1 cellular context compared by ENCODE assay signal in the genomic region with DNA sequence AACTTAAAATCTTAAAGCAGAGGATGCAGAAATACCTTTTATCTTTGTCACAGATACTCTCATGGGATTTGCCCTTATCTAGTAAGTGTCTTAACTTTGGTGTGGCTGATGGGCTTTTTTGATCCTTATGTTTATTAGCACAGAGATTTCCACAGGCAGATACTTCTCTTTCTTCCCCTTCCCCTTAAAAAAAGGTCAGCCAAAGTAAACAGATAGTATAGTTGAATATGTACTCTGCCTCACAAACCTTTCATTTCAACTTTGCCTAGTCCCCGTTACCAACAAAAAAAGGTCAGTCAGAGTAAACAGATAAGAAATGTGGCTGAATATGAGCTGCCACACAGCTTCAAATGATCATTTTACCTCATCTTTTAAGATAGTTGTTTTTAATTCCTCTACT.
TF ChIP-seq lines count a peak whose summit lies in the region.

No MANE protein-coding gene starts in this region.

TF ChIP-seq in HepG2, 621 proteins besides CTCF, POLR2A, EP300 and RAD21 (continued from another document and continues in another):
- TF ChIP-seq, protein P1, sequence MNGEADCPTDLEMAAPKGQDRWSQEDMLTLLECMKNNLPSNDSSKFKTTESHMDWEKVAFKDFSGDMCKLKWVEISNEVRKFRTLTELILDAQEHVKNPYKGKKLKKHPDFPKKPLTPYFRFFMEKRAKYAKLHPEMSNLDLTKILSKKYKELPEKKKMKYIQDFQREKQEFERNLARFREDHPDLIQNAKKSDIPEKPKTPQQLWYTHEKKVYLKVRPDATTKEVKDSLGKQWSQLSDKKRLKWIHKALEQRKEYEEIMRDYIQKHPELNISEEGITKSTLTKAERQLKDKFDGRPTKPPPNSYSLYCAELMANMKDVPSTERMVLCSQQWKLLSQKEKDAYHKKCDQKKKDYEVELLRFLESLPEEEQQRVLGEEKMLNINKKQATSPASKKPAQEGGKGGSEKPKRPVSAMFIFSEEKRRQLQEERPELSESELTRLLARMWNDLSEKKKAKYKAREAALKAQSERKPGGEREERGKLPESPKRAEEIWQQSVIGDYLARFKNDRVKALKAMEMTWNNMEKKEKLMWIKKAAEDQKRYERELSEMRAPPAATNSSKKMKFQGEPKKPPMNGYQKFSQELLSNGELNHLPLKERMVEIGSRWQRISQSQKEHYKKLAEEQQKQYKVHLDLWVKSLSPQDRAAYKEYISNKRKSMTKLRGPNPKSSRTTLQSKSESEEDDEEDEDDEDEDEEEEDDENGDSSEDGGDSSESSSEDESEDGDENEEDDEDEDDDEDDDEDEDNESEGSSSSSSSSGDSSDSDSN (CRISPR knock-in tag; IDR thresholded peaks at IDR 0.05) = no peak
- TF ChIP-seq SKI (IDR thresholded peaks at IDR 0.05; ENCODE audit: partially characterized antibody) = peak; percentile 25
- TF ChIP-seq GTF2F1 (IDR thresholded peaks at IDR 0.05; ENCODE audit: low read length) = no peak
- TF ChIP-seq TMF1 (CRISPR knock-in tag; IDR thresholded peaks at IDR 0.05; ENCODE audit: low read depth) = no peak
- no peak for TF ChIP-seq GLI4 (CRISPR knock-in tag; IDR thresholded peaks at IDR 0.05; ENCODE audit: borderline replicate concordance)
- TF ChIP-seq ATAD3A (CRISPR knock-in tag; IDR thresholded peaks at IDR 0.05) = no peak
- TF ChIP-seq, protein P2, sequence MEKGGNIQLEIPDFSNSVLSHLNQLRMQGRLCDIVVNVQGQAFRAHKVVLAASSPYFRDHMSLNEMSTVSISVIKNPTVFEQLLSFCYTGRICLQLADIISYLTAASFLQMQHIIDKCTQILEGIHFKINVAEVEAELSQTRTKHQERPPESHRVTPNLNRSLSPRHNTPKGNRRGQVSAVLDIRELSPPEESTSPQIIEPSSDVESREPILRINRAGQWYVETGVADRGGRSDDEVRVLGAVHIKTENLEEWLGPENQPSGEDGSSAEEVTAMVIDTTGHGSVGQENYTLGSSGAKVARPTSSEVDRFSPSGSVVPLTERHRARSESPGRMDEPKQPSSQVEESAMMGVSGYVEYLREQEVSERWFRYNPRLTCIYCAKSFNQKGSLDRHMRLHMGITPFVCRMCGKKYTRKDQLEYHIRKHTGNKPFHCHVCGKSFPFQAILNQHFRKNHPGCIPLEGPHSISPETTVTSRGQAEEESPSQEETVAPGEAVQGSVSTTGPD (CRISPR knock-in tag; IDR thresholded peaks at IDR 0.05) = no peak
- no peak for TF ChIP-seq ZKSCAN5 (CRISPR knock-in tag; IDR thresholded peaks at IDR 0.05)
- TF ChIP-seq MXD4 (CRISPR knock-in tag; IDR thresholded peaks at IDR 0.05) = no peak
- no peak for TF ChIP-seq MTF1 (CRISPR knock-in tag; IDR thresholded peaks at IDR 0.05)
- no peak for TF ChIP-seq MBNL3 (CRISPR knock-in tag; conservative IDR thresholded peaks at IDR 0.05)
- TF ChIP-seq ZNF337 (CRISPR knock-in tag; IDR thresholded peaks at IDR 0.05; ENCODE audit: borderline replicate concordance, low read depth) = no peak
- TF ChIP-seq, protein P3, sequence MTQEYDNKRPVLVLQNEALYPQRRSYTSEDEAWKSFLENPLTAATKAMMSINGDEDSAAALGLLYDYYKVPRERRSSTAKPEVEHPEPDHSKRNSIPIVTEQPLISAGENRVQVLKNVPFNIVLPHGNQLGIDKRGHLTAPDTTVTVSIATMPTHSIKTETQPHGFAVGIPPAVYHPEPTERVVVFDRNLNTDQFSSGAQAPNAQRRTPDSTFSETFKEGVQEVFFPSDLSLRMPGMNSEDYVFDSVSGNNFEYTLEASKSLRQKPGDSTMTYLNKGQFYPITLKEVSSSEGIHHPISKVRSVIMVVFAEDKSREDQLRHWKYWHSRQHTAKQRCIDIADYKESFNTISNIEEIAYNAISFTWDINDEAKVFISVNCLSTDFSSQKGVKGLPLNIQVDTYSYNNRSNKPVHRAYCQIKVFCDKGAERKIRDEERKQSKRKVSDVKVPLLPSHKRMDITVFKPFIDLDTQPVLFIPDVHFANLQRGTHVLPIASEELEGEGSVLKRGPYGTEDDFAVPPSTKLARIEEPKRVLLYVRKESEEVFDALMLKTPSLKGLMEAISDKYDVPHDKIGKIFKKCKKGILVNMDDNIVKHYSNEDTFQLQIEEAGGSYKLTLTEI (CRISPR knock-in tag; conservative IDR thresholded peaks at IDR 0.05) = no peak
- TF ChIP-seq ZNF501 (CRISPR knock-in tag; IDR thresholded peaks at IDR 0.05) = no peak
- TF ChIP-seq AHR (CRISPR knock-in tag; IDR thresholded peaks at IDR 0.05) = no peak
- TF ChIP-seq, protein P4, sequence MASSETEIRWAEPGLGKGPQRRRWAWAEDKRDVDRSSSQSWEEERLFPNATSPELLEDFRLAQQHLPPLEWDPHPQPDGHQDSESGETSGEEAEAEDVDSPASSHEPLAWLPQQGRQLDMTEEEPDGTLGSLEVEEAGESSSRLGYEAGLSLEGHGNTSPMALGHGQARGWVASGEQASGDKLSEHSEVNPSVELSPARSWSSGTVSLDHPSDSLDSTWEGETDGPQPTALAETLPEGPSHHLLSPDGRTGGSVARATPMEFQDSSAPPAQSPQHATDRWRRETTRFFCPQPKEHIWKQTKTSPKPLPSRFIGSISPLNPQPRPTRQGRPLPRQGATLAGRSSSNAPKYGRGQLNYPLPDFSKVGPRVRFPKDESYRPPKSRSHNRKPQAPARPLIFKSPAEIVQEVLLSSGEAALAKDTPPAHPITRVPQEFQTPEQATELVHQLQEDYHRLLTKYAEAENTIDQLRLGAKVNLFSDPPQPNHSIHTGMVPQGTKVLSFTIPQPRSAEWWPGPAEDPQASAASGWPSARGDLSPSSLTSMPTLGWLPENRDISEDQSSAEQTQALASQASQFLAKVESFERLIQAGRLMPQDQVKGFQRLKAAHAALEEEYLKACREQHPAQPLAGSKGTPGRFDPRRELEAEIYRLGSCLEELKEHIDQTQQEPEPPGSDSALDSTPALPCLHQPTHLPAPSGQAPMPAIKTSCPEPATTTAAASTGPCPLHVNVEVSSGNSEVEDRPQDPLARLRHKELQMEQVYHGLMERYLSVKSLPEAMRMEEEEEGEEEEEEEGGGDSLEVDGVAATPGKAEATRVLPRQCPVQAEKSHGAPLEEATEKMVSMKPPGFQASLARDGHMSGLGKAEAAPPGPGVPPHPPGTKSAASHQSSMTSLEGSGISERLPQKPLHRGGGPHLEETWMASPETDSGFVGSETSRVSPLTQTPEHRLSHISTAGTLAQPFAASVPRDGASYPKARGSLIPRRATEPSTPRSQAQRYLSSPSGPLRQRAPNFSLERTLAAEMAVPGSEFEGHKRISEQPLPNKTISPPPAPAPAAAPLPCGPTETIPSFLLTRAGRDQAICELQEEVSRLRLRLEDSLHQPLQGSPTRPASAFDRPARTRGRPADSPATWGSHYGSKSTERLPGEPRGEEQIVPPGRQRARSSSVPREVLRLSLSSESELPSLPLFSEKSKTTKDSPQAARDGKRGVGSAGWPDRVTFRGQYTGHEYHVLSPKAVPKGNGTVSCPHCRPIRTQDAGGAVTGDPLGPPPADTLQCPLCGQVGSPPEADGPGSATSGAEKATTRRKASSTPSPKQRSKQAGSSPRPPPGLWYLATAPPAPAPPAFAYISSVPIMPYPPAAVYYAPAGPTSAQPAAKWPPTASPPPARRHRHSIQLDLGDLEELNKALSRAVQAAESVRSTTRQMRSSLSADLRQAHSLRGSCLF (CRISPR knock-in tag; IDR thresholded peaks at IDR 0.05; ENCODE audit: borderline replicate concordance) = no peak
- TF ChIP-seq KAT7 (CRISPR knock-in tag; IDR thresholded peaks at IDR 0.05; ENCODE audit: borderline replicate concordance) = no peak
- no peak; the same call in 1 of the 2 replicates for TF ChIP-seq PPARG (CRISPR knock-in tag; conservative IDR thresholded peaks at IDR 0.05)
- peak; percentile 74 for TF ChIP-seq TARDBP (CRISPR knock-in tag; IDR thresholded peaks at IDR 0.05)
- no peak for TF ChIP-seq JDP2 (CRISPR knock-in tag; IDR thresholded peaks at IDR 0.05; ENCODE audit: borderline replicate concordance)
- TF ChIP-seq ZFP90 (CRISPR knock-in tag; IDR thresholded peaks at IDR 0.05; ENCODE audit: borderline replicate concordance) = no peak
- TF ChIP-seq ATF1 (CRISPR knock-in tag; IDR thresholded peaks at IDR 0.05) = 0 out of 2 replicates have a peak, but pooled peaks have one; percentile 28
- TF ChIP-seq ZSCAN25 (CRISPR knock-in tag; IDR thresholded peaks at IDR 0.05) = no peak
- no peak for TF ChIP-seq ZNF460 (CRISPR knock-in tag; IDR thresholded peaks at IDR 0.05; ENCODE audit: borderline replicate concordance)
- TF ChIP-seq, protein P5, sequence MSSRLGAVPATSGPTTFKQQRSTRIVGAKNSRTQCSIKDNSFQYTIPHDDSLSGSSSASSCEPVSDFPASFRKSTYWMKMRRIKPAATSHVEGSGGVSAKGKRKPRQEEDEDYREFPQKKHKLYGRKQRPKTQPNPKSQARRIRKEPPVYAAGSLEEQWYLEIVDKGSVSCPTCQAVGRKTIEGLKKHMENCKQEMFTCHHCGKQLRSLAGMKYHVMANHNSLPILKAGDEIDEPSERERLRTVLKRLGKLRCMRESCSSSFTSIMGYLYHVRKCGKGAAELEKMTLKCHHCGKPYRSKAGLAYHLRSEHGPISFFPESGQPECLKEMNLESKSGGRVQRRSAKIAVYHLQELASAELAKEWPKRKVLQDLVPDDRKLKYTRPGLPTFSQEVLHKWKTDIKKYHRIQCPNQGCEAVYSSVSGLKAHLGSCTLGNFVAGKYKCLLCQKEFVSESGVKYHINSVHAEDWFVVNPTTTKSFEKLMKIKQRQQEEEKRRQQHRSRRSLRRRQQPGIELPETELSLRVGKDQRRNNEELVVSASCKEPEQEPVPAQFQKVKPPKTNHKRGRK (CRISPR knock-in tag; IDR thresholded peaks at IDR 0.05) = no peak
- TF ChIP-seq TGIF2 (CRISPR knock-in tag; IDR thresholded peaks at IDR 0.05) = no peak
- peak; percentile 62; the same call in 1 of the 2 replicates for TF ChIP-seq SOX13 (IDR thresholded peaks at IDR 0.05)
- peak in 1 of 2 experiments; percentile 90; a peak in 2 of 4 replicates for TF ChIP-seq SOX13 (CRISPR knock-in tag; conservative IDR thresholded peaks at IDR 0.05 in 1 of 2, IDR thresholded peaks at IDR 0.05 in 1 of 2)
- TF ChIP-seq SIN3A (IDR thresholded peaks at IDR 0.05; ENCODE audit: borderline replicate concordance, low read depth, low read length) = no peak
- TF ChIP-seq, protein P6, sequence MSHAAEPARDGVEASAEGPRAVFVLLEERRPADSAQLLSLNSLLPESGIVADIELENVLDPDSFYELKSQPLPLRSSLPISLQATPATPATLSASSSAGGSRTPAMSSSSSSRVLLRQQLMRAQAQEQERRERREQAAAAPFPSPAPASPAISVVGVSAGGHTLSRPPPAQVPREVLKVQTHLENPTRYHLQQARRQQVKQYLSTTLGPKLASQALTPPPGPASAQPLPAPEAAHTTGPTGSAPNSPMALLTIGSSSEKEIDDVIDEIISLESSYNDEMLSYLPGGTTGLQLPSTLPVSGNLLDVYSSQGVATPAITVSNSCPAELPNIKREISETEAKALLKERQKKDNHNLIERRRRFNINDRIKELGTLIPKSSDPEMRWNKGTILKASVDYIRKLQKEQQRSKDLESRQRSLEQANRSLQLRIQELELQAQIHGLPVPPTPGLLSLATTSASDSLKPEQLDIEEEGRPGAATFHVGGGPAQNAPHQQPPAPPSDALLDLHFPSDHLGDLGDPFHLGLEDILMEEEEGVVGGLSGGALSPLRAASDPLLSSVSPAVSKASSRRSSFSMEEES (CRISPR knock-in tag; IDR thresholded peaks at IDR 0.05) = no peak
- TF ChIP-seq, protein P7, sequence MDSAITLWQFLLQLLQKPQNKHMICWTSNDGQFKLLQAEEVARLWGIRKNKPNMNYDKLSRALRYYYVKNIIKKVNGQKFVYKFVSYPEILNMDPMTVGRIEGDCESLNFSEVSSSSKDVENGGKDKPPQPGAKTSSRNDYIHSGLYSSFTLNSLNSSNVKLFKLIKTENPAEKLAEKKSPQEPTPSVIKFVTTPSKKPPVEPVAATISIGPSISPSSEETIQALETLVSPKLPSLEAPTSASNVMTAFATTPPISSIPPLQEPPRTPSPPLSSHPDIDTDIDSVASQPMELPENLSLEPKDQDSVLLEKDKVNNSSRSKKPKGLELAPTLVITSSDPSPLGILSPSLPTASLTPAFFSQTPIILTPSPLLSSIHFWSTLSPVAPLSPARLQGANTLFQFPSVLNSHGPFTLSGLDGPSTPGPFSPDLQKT (CRISPR knock-in tag; IDR thresholded peaks at IDR 0.05; ENCODE audit: borderline replicate concordance) = no peak
- TF ChIP-seq, protein P8, sequence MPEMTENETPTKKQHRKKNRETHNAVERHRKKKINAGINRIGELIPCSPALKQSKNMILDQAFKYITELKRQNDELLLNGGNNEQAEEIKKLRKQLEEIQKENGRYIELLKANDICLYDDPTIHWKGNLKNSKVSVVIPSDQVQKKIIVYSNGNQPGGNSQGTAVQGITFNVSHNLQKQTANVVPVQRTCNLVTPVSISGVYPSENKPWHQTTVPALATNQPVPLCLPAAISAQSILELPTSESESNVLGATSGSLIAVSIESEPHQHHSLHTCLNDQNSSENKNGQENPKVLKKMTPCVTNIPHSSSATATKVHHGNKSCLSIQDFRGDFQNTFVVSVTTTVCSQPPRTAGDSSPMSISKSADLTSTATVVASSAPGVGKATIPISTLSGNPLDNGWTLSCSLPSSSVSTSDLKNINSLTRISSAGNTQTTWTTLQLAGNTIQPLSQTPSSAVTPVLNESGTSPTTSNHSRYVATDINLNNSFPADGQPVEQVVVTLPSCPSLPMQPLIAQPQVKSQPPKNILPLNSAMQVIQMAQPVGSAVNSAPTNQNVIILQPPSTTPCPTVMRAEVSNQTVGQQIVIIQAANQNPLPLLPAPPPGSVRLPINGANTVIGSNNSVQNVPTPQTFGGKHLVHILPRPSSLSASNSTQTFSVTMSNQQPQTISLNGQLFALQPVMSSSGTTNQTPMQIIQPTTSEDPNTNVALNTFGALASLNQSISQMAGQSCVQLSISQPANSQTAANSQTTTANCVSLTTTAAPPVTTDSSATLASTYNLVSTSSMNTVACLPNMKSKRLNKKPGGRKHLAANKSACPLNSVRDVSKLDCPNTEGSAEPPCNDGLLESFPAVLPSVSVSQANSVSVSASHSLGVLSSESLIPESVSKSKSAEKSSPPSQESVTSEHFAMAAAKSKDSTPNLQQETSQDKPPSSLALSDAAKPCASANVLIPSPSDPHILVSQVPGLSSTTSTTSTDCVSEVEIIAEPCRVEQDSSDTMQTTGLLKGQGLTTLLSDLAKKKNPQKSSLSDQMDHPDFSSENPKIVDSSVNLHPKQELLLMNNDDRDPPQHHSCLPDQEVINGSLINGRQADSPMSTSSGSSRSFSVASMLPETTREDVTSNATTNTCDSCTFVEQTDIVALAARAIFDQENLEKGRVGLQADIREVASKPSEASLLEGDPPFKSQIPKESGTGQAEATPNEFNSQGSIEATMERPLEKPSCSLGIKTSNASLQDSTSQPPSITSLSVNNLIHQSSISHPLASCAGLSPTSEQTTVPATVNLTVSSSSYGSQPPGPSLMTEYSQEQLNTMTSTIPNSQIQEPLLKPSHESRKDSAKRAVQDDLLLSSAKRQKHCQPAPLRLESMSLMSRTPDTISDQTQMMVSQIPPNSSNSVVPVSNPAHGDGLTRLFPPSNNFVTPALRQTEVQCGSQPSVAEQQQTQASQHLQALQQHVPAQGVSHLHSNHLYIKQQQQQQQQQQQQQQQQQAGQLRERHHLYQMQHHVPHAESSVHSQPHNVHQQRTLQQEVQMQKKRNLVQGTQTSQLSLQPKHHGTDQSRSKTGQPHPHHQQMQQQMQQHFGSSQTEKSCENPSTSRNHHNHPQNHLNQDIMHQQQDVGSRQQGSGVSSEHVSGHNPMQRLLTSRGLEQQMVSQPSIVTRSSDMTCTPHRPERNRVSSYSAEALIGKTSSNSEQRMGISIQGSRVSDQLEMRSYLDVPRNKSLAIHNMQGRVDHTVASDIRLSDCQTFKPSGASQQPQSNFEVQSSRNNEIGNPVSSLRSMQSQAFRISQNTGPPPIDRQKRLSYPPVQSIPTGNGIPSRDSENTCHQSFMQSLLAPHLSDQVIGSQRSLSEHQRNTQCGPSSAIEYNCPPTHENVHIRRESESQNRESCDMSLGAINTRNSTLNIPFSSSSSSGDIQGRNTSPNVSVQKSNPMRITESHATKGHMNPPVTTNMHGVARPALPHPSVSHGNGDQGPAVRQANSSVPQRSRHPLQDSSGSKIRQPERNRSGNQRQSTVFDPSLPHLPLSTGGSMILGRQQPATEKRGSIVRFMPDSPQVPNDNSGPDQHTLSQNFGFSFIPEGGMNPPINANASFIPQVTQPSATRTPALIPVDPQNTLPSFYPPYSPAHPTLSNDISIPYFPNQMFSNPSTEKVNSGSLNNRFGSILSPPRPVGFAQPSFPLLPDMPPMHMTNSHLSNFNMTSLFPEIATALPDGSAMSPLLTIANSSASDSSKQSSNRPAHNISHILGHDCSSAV (CRISPR knock-in tag; IDR thresholded peaks at IDR 0.05; ENCODE audit: borderline replicate concordance) = no peak
